ENCODE assay signal across 19 cellular contexts in genomic region chr10:66678521-66678920, GRCh38.
DNase-seq lines count a peak whose midpoint lies in the region; ATAC-seq and TF ChIP-seq lines count a peak whose summit lies in the region.
"Had no signal": no experiment of that assay in that cellular context is flagged by ENCODE, and none has a peak within 500 bp of the region (broad histone marks: within the 10 kb centered on the region; RNA-seq: fewer than 3 reads in every experiment).

No MANE protein-coding gene starts in this region.

- intact Hi-C loops in MCF 10A (cut with micrococcal nuclease): no loop called here
- intact Hi-C loops in breast epithelium (cut with DNase I; ENCODE audit: low total_unique reads): no loop called here
- intact Hi-C loops in cardiac septum (cut with DNase I): no loop called here
- intact Hi-C loops in spleen (cut with DNase I; ENCODE audit: low total_unique reads): no loop called here
- intact Hi-C loops in ovary (cut with DNase I): no loop called here
- intact Hi-C loops in sciatic nerve (cut with DNase I): no loop called here

- BruUV-seq in MCF 10A (replicated peaks; lab: Mats Ljungman, UMichigan): no TSS peak

- H3K36me3 Mint-ChIP-seq in MCF 10A (ENCODE audit: insufficient read depth, unreplicated experiment): no peaks in the 10 kb centered on the region

- DNase-seq in MCF 10A (ENCODE audit: unreplicated experiment) (peak; percentile 12), breast epithelium (ENCODE audit: low spot score in 2 of 2) (no peak), amniotic epithelial cell (ENCODE audit: low read depth) (peak; percentile 76), foreskin fibroblast (peak; percentile 7 to 56), cardiac septum (ENCODE audit: low spot score) (no peak), spleen (no peak), ovary (no peak), sciatic nerve (ENCODE audit: low spot score) (no peak)
- DNase-seq: Caco-2, GOT3, KG1, MM.1S, NCI-H1105, NCI-H187 treated with DMSO at 0.1 percent for 48 hours, NCI-H2171, NCI-H82, SHP77 treated with DMSO at 0.1 percent for 48 hours had no signal

- H3K36me3 ChIP-seq in breast epithelium (no peaks in the 10 kb centered on the region), spleen (no peaks in the 10 kb centered on the region), ovary (no peaks in the 10 kb centered on the region)

- no peak overlapping the region for H3K27ac Mint-ChIP-seq in MCF 10A (ENCODE audit: low read depth, unreplicated experiment)

- H3K27ac ChIP-seq in breast epithelium (no peak overlapping the region), spleen (no peak overlapping the region), ovary (no peak overlapping the region)
- H3K27ac ChIP-seq: 22Rv1, HL-60 had no signal

- H3K27me3 ChIP-seq in breast epithelium (no peaks in the 10 kb centered on the region), spleen (replicated peaks in 1 of 7) (no peaks in the 10 kb centered on the region), ovary (no peaks in the 10 kb centered on the region)

- H3K4me1 Mint-ChIP-seq in MCF 10A (ENCODE audit: insufficient read depth, unreplicated experiment): peaks cover 12% of the 10 kb centered on the region

- 81 to 90% (median 83%) methylated on average over 3 of the region's 3 CpGs for WGBS in spleen, 5 donors
- WGBS in ovary, 3 donors: 91 to 93% (median 93%) methylated on average over 3 of the region's 3 CpGs

- no peak overlapping the region for H3K4me3 ChIP-seq in breast epithelium
- no peak overlapping the region for H3K4me3 ChIP-seq in foreskin fibroblast (ENCODE audit: low read depth in 1 of 2, low read length in 2 of 2)
- H3K4me3 ChIP-seq in spleen: no peak overlapping the region
- no peak overlapping the region for H3K4me3 ChIP-seq in ovary

- H3K4me1 ChIP-seq in breast epithelium: no peaks in the 10 kb centered on the region
- no peaks in the 10 kb centered on the region for H3K4me1 ChIP-seq in spleen
- H3K4me1 ChIP-seq in ovary (ENCODE audit: insufficient read depth): no peaks in the 10 kb centered on the region
- H3K4me1 ChIP-seq: Caco-2 had no signal

- H3K9me3 Mint-ChIP-seq in MCF 10A (ENCODE audit: unreplicated experiment): no peaks in the 10 kb centered on the region

- TF ChIP-seq POLR2A in breast epithelium (IDR thresholded peaks at IDR 0.05) (no peak), spleen (IDR thresholded peaks at IDR 0.05) (no peak), ovary (IDR thresholded peaks at IDR 0.05) (no peak)

- POLR2A ChIA-PET in MCF 10A (lab: Yijun Ruan, JAX): no interaction called here

- no peak overlapping the region for H3K4me3 Mint-ChIP-seq in MCF 10A (ENCODE audit: unreplicated experiment)

- no peak for TF ChIP-seq CTCF in MCF 10A (IDR thresholded peaks at IDR 0.05; ENCODE audit: unreplicated experiment)
- no peak for TF ChIP-seq CTCF in breast epithelium (IDR thresholded peaks at IDR 0.05)
- no peak for TF ChIP-seq CTCF in foreskin fibroblast (IDR thresholded peaks at IDR 0.05; ENCODE audit: low read depth, low read length)
- TF ChIP-seq CTCF in spleen (IDR thresholded peaks at IDR 0.05 in 8 of 11, conservative IDR thresholded peaks at IDR 0.05 in 3 of 11): no peak
- no peak for TF ChIP-seq CTCF in ovary (IDR thresholded peaks at IDR 0.05)

- TF ChIP-seq EP300 in ovary (IDR thresholded peaks at IDR 0.05): no peak

- H3K9me3 ChIP-seq in breast epithelium (no peaks in the 10 kb centered on the region), spleen (peaks cover 0 to 4% (median 0%) of the 10 kb centered on the region in 8 donors), ovary (no peaks in the 10 kb centered on the region)
- H3K9me3 ChIP-seq: Caco-2 had no signal

- CTCF ChIA-PET in MCF 10A (lab: Yijun Ruan, JAX): no interaction called here

- no peak for ATAC-seq in sciatic nerve

- no peaks in the 10 kb centered on the region for H3K27me3 Mint-ChIP-seq in MCF 10A (ENCODE audit: insufficient read depth, unreplicated experiment)

Comparison
In these comparisons a context has a peak if more than half of its experiments do, and no peak if none do; other contexts are left out.
1. DNase-seq: peak in MCF 10A (single experiment), amniotic epithelial cell (single experiment) and foreskin fibroblast (2 of 2); none in breast epithelium (0 of 2), cardiac septum (single experiment), spleen (single experiment), ovary (0 of 5) and sciatic nerve (single experiment).